Comparison of ENCODE assay signal across 26 cellular contexts in genomic region chr11:19696904-19697303, GRCh38.
"Had no signal": no experiment of that assay in that cellular context is flagged by ENCODE, and none has a peak within 500 bp of the region (broad histone marks: within the 10 kb centered on the region; RNA-seq: fewer than 3 reads in every experiment).

No MANE protein-coding gene starts in this region.

- H3K36me3 Mint-ChIP-seq: memory B cell; mesothelial cell of epicardium; naive B cell; natural killer cell treated with Interleukin-12 subunit alpha and Interleukin-12 subunit beta and Interleukin-15 and Interleukin-18, amount 100 ng/mL, for 72 hours; stimulated activated naive B cell treated with anti-CD40 and anti-IgM and Interleukin-4, amounts not matched to agents 10 μg/mL and 1 μg/mL and 100 μg/mL, for 72 hours had no signal

- H3K4me1 ChIP-seq: parathyroid adenoma, suprapubic skin, uterus had no signal

- H3K27ac ChIP-seq: lower lobe of right lung, parathyroid adenoma, suprapubic skin, upper lobe of right lung, uterus had no signal

- H3K4me1 Mint-ChIP-seq: memory B cell; naive B cell; stimulated activated naive B cell treated with anti-CD40 and anti-IgM and Interleukin-4, amounts not matched to agents 10 μg/mL and 1 μg/mL and 100 μg/mL, for 72 hours had no signal

- ATAC-seq: effector memory CD8-positive, alpha-beta T cell; left colon; lower lobe of right lung; mucosa of descending colon; natural killer cell treated with Interleukin-12 subunit alpha and Interleukin-12 subunit beta and Interleukin-15 and Interleukin-18, amount 100 ng/mL, for 72 hours; stimulated activated naive B cell treated with anti-CD40 and anti-IgM and Interleukin-4, amounts not matched to agents 10 μg/mL and 1 μg/mL and 100 μg/mL, for 72 hours; upper lobe of right lung had no signal

- H3K27ac Mint-ChIP-seq: effector memory CD8-positive, alpha-beta T cell; memory B cell; mesothelial cell of epicardium; naive B cell; natural killer cell treated with Interleukin-12 subunit alpha and Interleukin-12 subunit beta and Interleukin-15 and Interleukin-18, amount 100 ng/mL, for 72 hours; progenitor cell of endocrine pancreas; stimulated activated naive B cell treated with anti-CD40 and anti-IgM and Interleukin-4, amounts not matched to agents 10 μg/mL and 1 μg/mL and 100 μg/mL, for 72 hours; stimulated activated naive CD8-positive, alpha-beta T cell treated with anti-CD3 and anti-CD28 coated beads, Interleukin-15, Interleukin-2, amounts not matched to agents 100 ng/mL and 50 ng/mL, for 24 hours had no signal

- H3K9me3 ChIP-seq: lower lobe of right lung, mucosa of descending colon, right atrium auricular region, suprapubic skin, transverse colon, upper lobe of right lung, uterus had no signal

- DNase-seq: cerebellar nuclear complex; cortex of kidney; effector memory CD8-positive, alpha-beta T cell; erythroblast; hippocampal formation; left colon; left ventricle myocardium superior; lower lobe of right lung; mucosa of descending colon; naive B cell; small intestine; stimulated activated CD4-positive, alpha-beta T cell treated with anti-CD3 and anti-CD28 coated beads, Interleukin-15, amount 100 ng/mL, for 24 hours; stimulated activated CD4-positive, alpha-beta T cell treated with anti-CD3 and anti-CD28 coated beads, Interleukin-2, amount 100 ng/mL, for 48 hours; stimulated activated naive B cell treated with anti-CD40 and anti-IgM and Interleukin-4, amounts not matched to agents 10 μg/mL and 1 μg/mL and 100 μg/mL, for 72 hours; transverse colon; upper lobe of right lung; uterus had no signal

- H3K27me3 ChIP-seq: right atrium auricular region, suprapubic skin, transverse colon, upper lobe of right lung, uterus had no signal

- H3K4me3 Mint-ChIP-seq: effector memory CD8-positive, alpha-beta T cell; memory B cell; mesothelial cell of epicardium; naive B cell; natural killer cell treated with Interleukin-12 subunit alpha and Interleukin-12 subunit beta and Interleukin-15 and Interleukin-18, amount 100 ng/mL, for 72 hours; neural crest cell; stimulated activated naive B cell treated with anti-CD40 and anti-IgM and Interleukin-4, amounts not matched to agents 10 μg/mL and 1 μg/mL and 100 μg/mL, for 72 hours; stimulated activated naive CD8-positive, alpha-beta T cell treated with anti-CD3 and anti-CD28 coated beads, Interleukin-15, Interleukin-2, amounts not matched to agents 100 ng/mL and 50 ng/mL, for 24 hours had no signal

- H3K36me3 ChIP-seq: lower lobe of right lung, right atrium auricular region, suprapubic skin, transverse colon, upper lobe of right lung, uterus had no signal

- H3K9me3 Mint-ChIP-seq: effector memory CD8-positive, alpha-beta T cell; natural killer cell treated with Interleukin-12 subunit alpha and Interleukin-12 subunit beta and Interleukin-15 and Interleukin-18, amount 100 ng/mL, for 72 hours; stimulated activated naive CD8-positive, alpha-beta T cell treated with anti-CD3 and anti-CD28 coated beads, Interleukin-15, Interleukin-2, amounts not matched to agents 100 ng/mL and 50 ng/mL, for 24 hours had no signal

- H3K4me3 ChIP-seq: lower lobe of right lung, mucosa of descending colon, right atrium auricular region, suprapubic skin, transverse colon, upper lobe of right lung, uterus had no signal
